In genomic region chr10:97428572-97428981, GRCh38 we compare ENCODE assay signal across 1 cellular context.
TF ChIP-seq lines count a peak whose summit lies in the region.

No MANE protein-coding gene starts in this region.

TF ChIP-seq in HEK293, 187 proteins besides CTCF, POLR2A, EP300 and RAD21 (continued from another document):
- TF ChIP-seq ZNF654 (tag by site-specific recombination; IDR thresholded peaks at IDR 0.05; ENCODE audit: low read depth) (no peak), ZNF24 (tag by site-specific recombination; IDR thresholded peaks at IDR 0.05) (no peak), GLIS1 (tag by site-specific recombination; IDR thresholded peaks at IDR 0.05) (peak; percentile 33; the same call in 1 of the 2 replicates), ZBTB48 (tag by site-specific recombination; IDR thresholded peaks at IDR 0.05) (no peak)
TF ChIP-seq in HEK293: peak in this region for 2.
